ENCODE assay signal across 9 cellular contexts in the genomic region with DNA sequence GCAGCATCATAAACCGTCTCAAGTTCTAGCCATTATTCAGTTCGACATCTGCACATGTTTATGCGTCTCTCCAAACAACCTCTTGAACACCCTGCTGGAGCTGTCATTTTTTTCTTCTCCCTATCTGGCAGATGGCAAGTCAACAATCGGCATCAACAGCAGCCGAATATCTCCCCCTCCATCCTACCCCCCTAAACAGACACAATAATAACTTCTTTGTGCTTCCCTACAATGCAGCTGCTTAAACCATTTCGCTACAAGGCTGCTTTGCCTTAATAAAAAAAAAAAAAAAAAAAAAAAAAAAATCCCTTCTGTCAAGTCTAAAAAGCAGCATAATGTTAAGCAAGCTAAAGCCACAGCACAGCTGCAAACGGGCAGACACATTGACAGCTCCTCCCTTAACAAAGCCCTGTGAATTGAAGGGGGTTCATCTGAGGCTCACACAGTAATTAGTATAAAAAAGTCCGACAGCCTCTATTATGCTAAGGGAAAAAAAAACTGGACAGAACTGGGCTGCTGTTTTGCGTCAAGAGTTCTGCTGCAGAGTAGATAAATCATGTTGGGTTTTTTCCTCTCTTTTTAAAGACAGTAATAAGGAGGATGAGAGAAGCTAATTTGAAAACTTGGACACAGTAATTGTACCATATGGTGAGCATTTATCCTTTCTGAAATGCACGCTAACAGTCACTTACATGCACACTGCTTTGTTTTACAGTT.
DNase-seq lines count a peak whose midpoint lies in the region; ATAC-seq and TF ChIP-seq lines count a peak whose summit lies in the region.
"Had no signal": no experiment of that assay in that cellular context is flagged by ENCODE, and none has a peak within 500 bp of the region (broad histone marks: within the 10 kb centered on the region; RNA-seq: fewer than 3 reads in every experiment).

No MANE protein-coding gene starts in this region.

- no TSS peak for BruUV-seq in PC-9 (replicated peaks; lab: Mats Ljungman, UMichigan)

- peaks cover 12% of the 10 kb centered on the region for H3K4me1 Mint-ChIP-seq in memory B cell

- TF ChIP-seq CTCF in PC-9 (conservative IDR thresholded peaks at IDR 0.05) = no peak

- no peaks in the 10 kb centered on the region for H3K9me3 Mint-ChIP-seq in memory B cell
- H3K9me3 Mint-ChIP-seq in activated naive CD4-positive, alpha-beta T cell treated with anti-CD3 and anti-CD28 coated beads, Interleukin-2, amount 50 U/mL, for 72 hours = no peaks in the 10 kb centered on the region

- H3K9me2 ChIP-seq in PC-9 (ENCODE audit: insufficient read depth) = no peaks in the 10 kb centered on the region; the same call in 1 of the 2 replicates

- intact Hi-C loops in PC-9 (cut with micrococcal nuclease; ENCODE audit: unreplicated experiment) = loop anchor here (10.0 kb wide), 2 partner anchors 211 to 369 kb away; no protein-coding TSS in a partner anchor

- DNase-seq in AG20443 (ENCODE audit: low spot score) = peak; percentile 34
- peak; percentile 96 for DNase-seq in NCI-H146 treated with DMSO at 0.1 percent for 48 hours (lab: John Stamatoyannopoulos, UW; ENCODE audit: unreplicated experiment)
- peak; percentile 69 for DNase-seq in amniotic epithelial cell (ENCODE audit: low read depth)
- DNase-seq in memory B cell (ENCODE audit: low spot score in 2 of 2) = no peak
- no peak for DNase-seq in activated naive CD4-positive, alpha-beta T cell treated with anti-CD3 and anti-CD28 coated beads, Interleukin-2, amount 50 U/mL, for 72 hours (ENCODE audit: low spot score in 2 of 2)
- DNase-seq in PC-9 = no peak

- no peak overlapping the region for H3K27ac ChIP-seq in PC-9
- H3K27ac ChIP-seq: epithelial cell of prostate had no signal

- H3K4me2 ChIP-seq in PC-9 = no peak overlapping the region

- H3K36me3 Mint-ChIP-seq in memory B cell = no peaks in the 10 kb centered on the region
- no peaks in the 10 kb centered on the region for H3K36me3 Mint-ChIP-seq in activated naive CD4-positive, alpha-beta T cell treated with anti-CD3 and anti-CD28 coated beads, Interleukin-2, amount 50 U/mL, for 72 hours

- H2AFZ ChIP-seq in PC-9 = no peak overlapping the region

- H3K4me1 ChIP-seq in PC-9 (replicated peaks; ENCODE audit: insufficient read depth) = peaks cover 4% of the 10 kb centered on the region

- 0 out of 2 replicates have a peak, but pooled peaks cover 3% of the 10 kb centered on the region for H4K20me1 ChIP-seq in PC-9 (ENCODE audit: insufficient read depth)

- ATAC-seq in memory B cell (ENCODE audit: low read depth) (no peak), GM21786 (IDR thresholded peaks at IDR 0.05; ENCODE audit: unreplicated experiment) (no peak), HG03175 (IDR thresholded peaks at IDR 0.05; ENCODE audit: unreplicated experiment) (no peak)
- ATAC-seq in activated naive CD4-positive, alpha-beta T cell treated with anti-CD3 and anti-CD28 coated beads, Interleukin-2, amount 50 U/mL, for 72 hours = no peak

- no peak overlapping the region for H3K27ac Mint-ChIP-seq in memory B cell
- no peak overlapping the region for H3K27ac Mint-ChIP-seq in activated naive CD4-positive, alpha-beta T cell treated with anti-CD3 and anti-CD28 coated beads, Interleukin-2, amount 50 U/mL, for 72 hours

- peaks cover 47% of the 10 kb centered on the region for H3K79me2 ChIP-seq in PC-9 (ENCODE audit: low read depth)

- peaks cover 3% of the 10 kb centered on the region; the same call in 1 of the 2 replicates for H3F3A ChIP-seq in PC-9 (ENCODE audit: insufficient read depth, low read depth)

- H3K4me3 Mint-ChIP-seq in memory B cell = peak overlapping the region; percentile 51

- no peaks in the 10 kb centered on the region for H3K27me3 Mint-ChIP-seq in memory B cell

- H3K27me3 ChIP-seq in PC-9 (ENCODE audit: insufficient read depth, low read depth) = no peaks in the 10 kb centered on the region

- H3K9me3 ChIP-seq in PC-9 (ENCODE audit: insufficient read depth, low read depth) = no peaks in the 10 kb centered on the region

- CTCF ChIA-PET in PC-9 (lab: Charles Lee) = no interaction called here

- no peaks in the 10 kb centered on the region for H3K36me3 ChIP-seq in PC-9 (ENCODE audit: low read depth)

- no peak overlapping the region for H3K4me3 ChIP-seq in PC-9

- POLR2A ChIA-PET in PC-9 (lab: Charles Lee; ENCODE audit: unreplicated experiment) = no interaction called here

Comparison
In these comparisons a context has a peak if more than half of its experiments do, and no peak if none do; other contexts are left out.
1. DNase-seq: peak in AG20443 (single experiment), NCI-H146 treated with DMSO at 0.1 percent for 48 hours (single experiment) and amniotic epithelial cell (single experiment); none in memory B cell (0 of 2), activated naive CD4-positive, alpha-beta T cell treated with anti-CD3 and anti-CD28 coated beads, Interleukin-2, amount 50 U/mL, for 72 hours (0 of 2) and PC-9 (0 of 2).